8 cellular contexts compared by ENCODE assay signal in genomic region chr4:143025111-143025704, GRCh38.
A peak's percentile ranks its signal among the peaks of the same experiment; 100 is the strongest.
DNase-seq lines count a peak whose midpoint lies in the region; ATAC-seq and TF ChIP-seq lines count a peak whose summit lies in the region.

No MANE protein-coding gene starts in this region.

- DNase-seq in GM04504 (ENCODE audit: low read depth) (peak; percentile 17), GM20000 (ENCODE audit: low spot score) (no peak), amniotic stem cell (lab: John Stamatoyannopoulos, UW) (peak; percentile 2), midbrain (lab: John Stamatoyannopoulos, UW) (peak; percentile 4)
- no peak for DNase-seq in stimulated activated CD4-positive, alpha-beta T cell treated with anti-CD3 and anti-CD28 coated beads, Interleukin-4, amount 100 ng/mL, for 1 hour
- no peak for DNase-seq in central memory CD4-positive, alpha-beta T cell
- DNase-seq in activated CD4-positive, alpha-beta T cell treated with anti-CD3 and anti-CD28 coated beads for 48 hours = no peak

- TF ChIP-seq CTCF in GM20000 (IDR thresholded peaks at IDR 0.05; ENCODE audit: extremely low read depth, missing control alignments) = peak; percentile 31

- peak; percentile 34 for ATAC-seq in HG03521 (IDR thresholded peaks at IDR 0.05; ENCODE audit: unreplicated experiment)

Comparison
In these comparisons a context has a peak if more than half of its experiments do, and no peak if none do; other contexts are left out.
1. DNase-seq: peak in GM04504 (single experiment), amniotic stem cell (single experiment) and midbrain (single experiment); none in GM20000 (single experiment), stimulated activated CD4-positive, alpha-beta T cell treated with anti-CD3 and anti-CD28 coated beads, Interleukin-4, amount 100 ng/mL, for 1 hour (single experiment), central memory CD4-positive, alpha-beta T cell (single experiment) and activated CD4-positive, alpha-beta T cell treated with anti-CD3 and anti-CD28 coated beads for 48 hours (single experiment).